ENCODE assay signal across 8 cellular contexts in the genomic region with DNA sequence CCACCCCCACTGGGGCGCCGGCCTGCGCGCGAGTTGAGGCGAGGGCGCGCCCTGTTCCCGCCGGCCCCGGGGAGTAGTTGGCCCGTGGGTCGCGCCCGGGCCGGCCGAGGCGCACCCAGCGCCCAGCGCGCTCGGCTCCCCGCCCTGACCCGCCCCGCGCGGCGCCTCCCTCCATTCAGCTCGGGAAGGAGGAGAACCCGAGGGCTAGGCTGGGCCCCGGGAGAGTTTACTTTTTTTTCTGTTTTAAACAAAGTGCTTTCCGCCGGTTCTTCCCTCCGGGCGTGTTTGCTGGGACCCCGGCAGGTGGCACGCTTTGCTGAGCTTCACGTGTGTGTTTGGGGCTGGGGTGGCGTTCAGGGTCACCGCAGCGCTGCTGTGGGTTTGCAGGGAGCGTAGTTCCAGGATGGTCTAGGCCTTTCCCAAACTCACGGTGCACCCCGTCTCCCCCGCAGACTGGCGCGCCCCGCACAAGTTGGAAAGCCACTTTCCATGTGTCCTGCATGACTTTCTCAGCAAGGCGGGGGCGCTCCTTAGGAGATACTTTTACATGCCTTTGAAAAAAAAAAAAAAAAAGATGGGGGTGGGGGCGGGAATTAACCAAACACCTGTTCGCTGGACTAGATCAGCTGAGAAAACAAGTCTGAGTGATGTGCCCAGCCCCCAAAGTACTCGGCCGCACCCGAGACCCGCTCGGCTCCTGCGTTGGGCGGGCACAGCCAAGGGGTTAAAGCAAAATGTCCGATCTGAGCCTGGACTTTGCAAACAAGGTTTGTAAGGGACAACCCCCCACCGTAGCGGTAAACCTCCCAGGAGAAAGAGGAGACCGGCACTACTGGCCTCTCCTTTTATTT. TPM values are rescaled to one million over a fixed set of nuclear protein-coding genes. Genes with fewer than 3 reads are reported as not detected.
DNase-seq lines count a peak whose midpoint lies in the region; ATAC-seq and TF ChIP-seq lines count a peak whose summit lies in the region.

No MANE protein-coding gene starts in this region.

- H3K27me3 ChIP-seq in right lobe of liver, result no peaks in the 10 kb centered on the region

- H3K4me3 ChIP-seq in coronary artery, result peak overlapping the region; percentile 74
- H3K4me3 ChIP-seq in right lobe of liver, result peak overlapping the region; percentile 68 to 85 (median 84)

- H3K36me3 ChIP-seq in right lobe of liver, result no peaks in the 10 kb centered on the region

- TF ChIP-seq CTCF in coronary artery (IDR thresholded peaks at IDR 0.05), result no peak
- peak in 1 of 4 donors; percentile 12 for TF ChIP-seq CTCF in right lobe of liver (IDR thresholded peaks at IDR 0.05)

- H3K4me1 ChIP-seq in right lobe of liver, result peaks cover 0 to 22% (median 6%) of the 10 kb centered on the region in 4 donors

- WGBS in right lobe of liver (ENCODE audit: insufficient coverage, low coverage, low lambda C conversion rate, missing lambda C conversion rate), result 6% methylated on average over 29 of the region's 63 CpGs

- DNase-seq in DMS53 treated with DMSO at 0.1 percent for 48 hours (lab: John Stamatoyannopoulos, UW; ENCODE audit: unreplicated experiment) (peak; percentile 32), Kasumi-1 (lab: John Stamatoyannopoulos, UW) (peak; percentile 35 to 60), coronary artery (ENCODE audit: low spot score) (no peak), right lobe of liver (peak; percentile 50 to 71 (median 69))
- DNase-seq in activated CD4-positive, alpha-beta T cell treated with anti-CD3 and anti-CD28 coated beads for 4 hours, result peak; percentile 67
- peak; percentile 39 for DNase-seq in stimulated activated CD8-positive, alpha-beta memory T cell treated with anti-CD3 and anti-CD28 coated beads, Interleukin-15, amount 100 ng/mL, for 1 hour (ENCODE audit: low read depth)

- H3K27ac ChIP-seq in coronary artery, result peak overlapping the region; percentile 34 to 55
- peak overlapping the region; percentile 69 to 88 (median 77) for H3K27ac ChIP-seq in right lobe of liver

- intact Hi-C loops in right lobe of liver (cut with DNase I), result no loop called here

- peak; percentile 61 to 81 (median 78) for ATAC-seq in right lobe of liver
- ATAC-seq in HG03432 (IDR thresholded peaks at IDR 0.05; ENCODE audit: unreplicated experiment), result no peak
- ATAC-seq in HG03139 (IDR thresholded peaks at IDR 0.05; ENCODE audit: unreplicated experiment), result no peak

- TF ChIP-seq POLR2A in right lobe of liver (IDR thresholded peaks at IDR 0.05), result no peak

- H3K9me3 ChIP-seq in right lobe of liver, result no peaks in the 10 kb centered on the region

RNA-seq across cellular contexts. Expression of a gene that starts 0.8 kb away (rescaled TPM):
- total RNA-seq in right lobe of liver, result 10 to 100 TPM; 10.7 to 26.8 (median 17.2) TPM

Comparison
In these comparisons a context has a peak if more than half of its experiments do, and no peak if none do; other contexts are left out.
1. ATAC-seq: peak in right lobe of liver (4 of 4); none in HG03432 (single experiment) and HG03139 (single experiment).